In genomic region chr1:7963378-7963730, GRCh38 we compare ENCODE assay signal across 13 cellular contexts. TPM values are rescaled to one million over a fixed set of nuclear protein-coding genes. Genes with fewer than 3 reads are reported as not detected.
A peak's percentile ranks its signal among the peaks of the same experiment; 100 is the strongest.
DNase-seq lines count a peak whose midpoint lies in the region; ATAC-seq and TF ChIP-seq lines count a peak whose summit lies in the region.
"Not testable (repeated sequence)": the region's sequence is repeated elsewhere in the genome, so short reads cannot be mapped to it uniquely, and the experiment has no call there.
"Had no signal": no experiment of that assay in that cellular context is flagged by ENCODE, and none has a peak within 500 bp of the region (broad histone marks: within the 10 kb centered on the region; RNA-seq: fewer than 3 reads in every experiment).

No MANE protein-coding gene starts in this region.

- H3K27me3 Mint-ChIP-seq in CD8-positive, alpha-beta T cell (ENCODE audit: low read depth); IgD-negative memory B cell; T-helper 17 cell; activated CD8-positive, alpha-beta memory T cell treated with anti-CD3 and anti-CD28 coated beads, Interleukin-2, amount 10 ng/mL, durations not matched to agents 7 days and 5 days; activated naive CD8-positive, alpha-beta T cell; neural crest cell (ENCODE audit: low read depth); stimulated activated naive CD8-positive, alpha-beta T cell treated with anti-CD3 and anti-CD28 coated beads, Interleukin-15, Interleukin-2, amounts not matched to agents 100 ng/mL and 50 ng/mL, for 24 hours: not testable (repeated sequence)
- H3K27me3 Mint-ChIP-seq in immature natural killer cell (ENCODE audit: low read depth in 3 of 3) = peaks cover 10 to 17% (median 11%) of the 10 kb centered on the region in 3 donors

- H3K4me3 Mint-ChIP-seq in CD8-positive, alpha-beta T cell = peak overlapping the region; percentile 62
- H3K4me3 Mint-ChIP-seq in IgD-negative memory B cell = peak overlapping the region in 3 of 4 donors; percentile 60 to 98 (median 71)
- H3K4me3 Mint-ChIP-seq in T-helper 17 cell = peak overlapping the region; percentile 68
- not testable (repeated sequence) for H3K4me3 Mint-ChIP-seq in activated CD8-positive, alpha-beta memory T cell treated with anti-CD3 and anti-CD28 coated beads, Interleukin-2, amount 10 ng/mL, durations not matched to agents 7 days and 5 days
- peak overlapping the region; percentile 98 for H3K4me3 Mint-ChIP-seq in activated naive CD8-positive, alpha-beta T cell
- peak overlapping the region in 4 of 5 donors; percentile 94 to 100 (median 96) for H3K4me3 Mint-ChIP-seq in immature natural killer cell
- peak overlapping the region; percentile 79 for H3K4me3 Mint-ChIP-seq in neural crest cell
- H3K4me3 Mint-ChIP-seq in stimulated activated naive CD8-positive, alpha-beta T cell treated with anti-CD3 and anti-CD28 coated beads, Interleukin-15, Interleukin-2, amounts not matched to agents 100 ng/mL and 50 ng/mL, for 24 hours = peak overlapping the region; percentile 99

- peaks cover 58% of the 10 kb centered on the region for H3K36me3 Mint-ChIP-seq in CD8-positive, alpha-beta T cell
- not testable (repeated sequence) for H3K36me3 Mint-ChIP-seq in IgD-negative memory B cell; T-helper 17 cell (ENCODE audit: low read depth); neural crest cell (ENCODE audit: low read depth)
- peaks cover 55% of the 10 kb centered on the region for H3K36me3 Mint-ChIP-seq in activated CD8-positive, alpha-beta memory T cell treated with anti-CD3 and anti-CD28 coated beads, Interleukin-2, amount 10 ng/mL, durations not matched to agents 7 days and 5 days
- peaks cover 16% of the 10 kb centered on the region for H3K36me3 Mint-ChIP-seq in activated naive CD8-positive, alpha-beta T cell
- H3K36me3 Mint-ChIP-seq in immature natural killer cell = peaks cover 19 to 22% (median 20%) of the 10 kb centered on the region in 3 donors
- peaks cover 72% of the 10 kb centered on the region for H3K36me3 Mint-ChIP-seq in stimulated activated naive CD8-positive, alpha-beta T cell treated with anti-CD3 and anti-CD28 coated beads, Interleukin-15, Interleukin-2, amounts not matched to agents 100 ng/mL and 50 ng/mL, for 24 hours (ENCODE audit: low read depth)

- H3K4me1 Mint-ChIP-seq in CD8-positive, alpha-beta T cell (ENCODE audit: low read depth) = peaks cover 67% of the 10 kb centered on the region
- H3K4me1 Mint-ChIP-seq in IgD-negative memory B cell (peaks cover 27 to 43% (median 31%) of the 10 kb centered on the region in 3 donors), T-helper 17 cell (peaks cover 36% of the 10 kb centered on the region), immature natural killer cell (peaks cover 56 to 71% of the 10 kb centered on the region in 2 donors), neural crest cell (peaks cover 30% of the 10 kb centered on the region)
- H3K4me1 Mint-ChIP-seq in activated CD8-positive, alpha-beta memory T cell treated with anti-CD3 and anti-CD28 coated beads, Interleukin-2, amount 10 ng/mL, durations not matched to agents 7 days and 5 days = peaks cover 69% of the 10 kb centered on the region
- H3K4me1 Mint-ChIP-seq in activated naive CD8-positive, alpha-beta T cell (ENCODE audit: low read depth) = peaks cover 68% of the 10 kb centered on the region
- H3K4me1 Mint-ChIP-seq in stimulated activated naive CD8-positive, alpha-beta T cell treated with anti-CD3 and anti-CD28 coated beads, Interleukin-15, Interleukin-2, amounts not matched to agents 100 ng/mL and 50 ng/mL, for 24 hours (ENCODE audit: low read depth) = peaks cover 80% of the 10 kb centered on the region

- POLR2A ChIA-PET in CD8-positive, alpha-beta T cell (lab: Charles Lee) = not testable (repeated sequence)

- not testable (repeated sequence) for TF ChIP-seq CTCF in CD8-positive, alpha-beta T cell (IDR thresholded peaks at IDR 0.05); neural crest cell (conservative IDR thresholded peaks at IDR 0.05)

- H3K27ac ChIP-seq in CD8-positive, alpha-beta T cell (ENCODE audit: low read depth, low read length) = not testable (repeated sequence)

- peaks cover 16% of the 10 kb centered on the region for H3K36me3 ChIP-seq in CD8-positive, alpha-beta T cell (ENCODE audit: insufficient read depth, low read length)

- not testable (repeated sequence) for H3K4me3 ChIP-seq in CD8-positive, alpha-beta T cell (ENCODE audit: low read depth, low read length)

- H3K27ac Mint-ChIP-seq in CD8-positive, alpha-beta T cell = peak overlapping the region; percentile 82
- H3K27ac Mint-ChIP-seq in IgD-negative memory B cell (peak overlapping the region in 2 of 3 donors; percentile 82 to 98), T-helper 17 cell (peak overlapping the region; percentile 99), immature natural killer cell (peak overlapping the region; percentile 67 to 99 (median 98))
- H3K27ac Mint-ChIP-seq in activated CD8-positive, alpha-beta memory T cell treated with anti-CD3 and anti-CD28 coated beads, Interleukin-2, amount 10 ng/mL, durations not matched to agents 7 days and 5 days = peak overlapping the region; percentile 98
- peak overlapping the region; percentile 82 for H3K27ac Mint-ChIP-seq in activated naive CD8-positive, alpha-beta T cell
- H3K27ac Mint-ChIP-seq in neural crest cell (ENCODE audit: unreplicated experiment) = not testable (repeated sequence)
- peak overlapping the region; percentile 98 for H3K27ac Mint-ChIP-seq in stimulated activated naive CD8-positive, alpha-beta T cell treated with anti-CD3 and anti-CD28 coated beads, Interleukin-15, Interleukin-2, amounts not matched to agents 100 ng/mL and 50 ng/mL, for 24 hours

- H3K4me1 ChIP-seq in CD8-positive, alpha-beta T cell (ENCODE audit: insufficient read depth, low read length) = peaks cover 57% of the 10 kb centered on the region

- not testable (repeated sequence) for DNase-seq in CD8-positive, alpha-beta T cell; T-helper 17 cell; activated CD8-positive, alpha-beta memory T cell treated with anti-CD3 and anti-CD28 coated beads, Interleukin-2, amount 10 ng/mL, durations not matched to agents 7 days and 5 days; immature natural killer cell; neural crest cell (ENCODE audit: low read depth, low spot score)

- ATAC-seq in CD8-positive, alpha-beta T cell; T-helper 17 cell; activated CD8-positive, alpha-beta memory T cell treated with anti-CD3 and anti-CD28 coated beads, Interleukin-2, amount 10 ng/mL, durations not matched to agents 7 days and 5 days: not testable (repeated sequence)

- H3K9me3 Mint-ChIP-seq in CD8-positive, alpha-beta T cell; IgD-negative memory B cell; activated CD8-positive, alpha-beta memory T cell treated with anti-CD3 and anti-CD28 coated beads, Interleukin-2, amount 10 ng/mL, durations not matched to agents 7 days and 5 days (ENCODE audit: low read depth); activated naive CD8-positive, alpha-beta T cell (ENCODE audit: low read depth); immature natural killer cell; neural crest cell; stimulated activated naive CD8-positive, alpha-beta T cell treated with anti-CD3 and anti-CD28 coated beads, Interleukin-15, Interleukin-2, amounts not matched to agents 100 ng/mL and 50 ng/mL, for 24 hours: not testable (repeated sequence)

- H3K27me3 ChIP-seq in CD8-positive, alpha-beta T cell (ENCODE audit: insufficient read depth, low read length) = not testable (repeated sequence)

- H3K9me3 ChIP-seq in CD8-positive, alpha-beta T cell (ENCODE audit: low read length); T-helper 17 cell (ENCODE audit: control insufficient read depth, low read length, poor library complexity, severe bottlenecking): not testable (repeated sequence)

- CTCF ChIA-PET in CD8-positive, alpha-beta T cell (lab: Charles Lee) = interaction anchor here (1.2 kb wide), 1 partner anchor 11 kb away, joined by 5 read pairs; no protein-coding TSS in a partner anchor
- CTCF ChIA-PET in activated CD8-positive, alpha-beta memory T cell treated with anti-CD3 and anti-CD28 coated beads, Interleukin-2, amount 10 ng/mL, durations not matched to agents 7 days and 5 days (lab: Charles Lee) = interaction anchor here (0.6 to 1.4 kb wide), 3 partner anchors 12 to 1110 kb away, joined by 3 to 4 read pairs (median 3); no protein-coding TSS in a partner anchor

- intact Hi-C loops in CD8-positive, alpha-beta T cell (cut with DNase I, micrococcal nuclease) = loop anchor here (5.0 to 10.0 kb wide), 6 partner anchors 49 to 1271 kb away; partner anchors contain the start of genes H6PD (in 1 of the 2), PER3 (in 1 of the 2) and RERE (in 1 of the 2)

RNA-seq across cellular contexts. Expression of gene PARK7, which starts 1.8 kb away (rescaled TPM):
- 10 to 100 TPM; 67.9 to 70.0 TPM for total RNA-seq in CD8-positive, alpha-beta T cell
- 304 TPM for polyA plus RNA-seq in IgD-negative memory B cell
- total RNA-seq in T-helper 17 cell = 100 to 1,000 TPM; 106 to 123 TPM
- total RNA-seq in activated CD8-positive, alpha-beta memory T cell treated with anti-CD3 and anti-CD28 coated beads, Interleukin-2, amount 10 ng/mL, durations not matched to agents 7 days and 5 days = 100 to 1,000 TPM; 310 to 434 TPM
- polyA plus RNA-seq in immature natural killer cell = 100 to 1,000 TPM; 400 to 579 (median 427) TPM
- total RNA-seq in neural crest cell = 383 and 386 TPM in 2 replicates

RNA-seq across cellular contexts. Expression of gene TNFRSF9, which starts 22.7 kb away (rescaled TPM):
- 1 to 10 TPM; 3.8 to 3.9 TPM for total RNA-seq in CD8-positive, alpha-beta T cell
- polyA plus RNA-seq in IgD-negative memory B cell (not detected), immature natural killer cell (10 to 100 TPM in 2 of 3 donors, 1 to 10 TPM in 1; 6.5 to 21.9 (median 10.9) TPM)
- total RNA-seq in T-helper 17 cell (1 to 10 TPM in 1 of 2 donors, under 1 TPM in 1; 0.50 to 1.1 TPM), neural crest cell (0.23 and 0.28 TPM in 2 replicates)
- 10 to 100 TPM; 19.2 to 68.1 TPM for total RNA-seq in activated CD8-positive, alpha-beta memory T cell treated with anti-CD3 and anti-CD28 coated beads, Interleukin-2, amount 10 ng/mL, durations not matched to agents 7 days and 5 days
- total RNA-seq: ascending aorta, cardiac muscle cell, prostate gland, Right ventricle myocardium inferior had no signal
- polyA plus RNA-seq: BJ, cardiac muscle cell had no signal

Comparison
In these comparisons a context has a peak if more than half of its experiments do, and no peak if none do; other contexts are left out.
1. RNA of gene TNFRSF9, which starts 22.7 kb away (total RNA-seq): 19.2 to 68.1 TPM in activated CD8-positive, alpha-beta memory T cell treated with anti-CD3 and anti-CD28 coated beads, Interleukin-2, amount 10 ng/mL, durations not matched to agents 7 days and 5 days; 3.8 to 3.9 TPM in CD8-positive, alpha-beta T cell, 0.50 to 1.1 TPM in T-helper 17 cell and 0.23 to 0.28 TPM in neural crest cell; every median in the first group is over 4 times any median in the second.